ENCODE assay signal across 24 cellular contexts in the genomic region with DNA sequence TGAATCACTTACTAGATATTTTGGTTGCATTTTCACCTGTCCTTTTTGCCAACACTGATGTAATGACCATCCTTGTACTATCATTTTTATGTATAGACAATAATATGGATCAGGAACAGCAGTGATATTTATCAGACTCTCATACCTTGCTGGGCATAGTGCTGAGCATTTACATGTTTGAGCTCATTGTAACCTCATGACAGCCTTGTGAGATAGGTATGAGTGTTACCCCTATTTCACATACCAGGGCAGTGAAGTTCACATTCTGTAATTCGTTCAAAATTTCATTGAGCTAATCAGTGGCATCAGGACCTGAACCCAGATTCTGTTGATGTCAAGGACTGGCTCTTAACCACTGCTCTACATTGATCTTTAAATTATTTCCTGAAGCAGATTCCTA.
DNase-seq lines count a peak whose midpoint lies in the region; ATAC-seq and TF ChIP-seq lines count a peak whose summit lies in the region.
"Had no signal": no experiment of that assay in that cellular context is flagged by ENCODE, and none has a peak within 500 bp of the region (broad histone marks: within the 10 kb centered on the region; RNA-seq: fewer than 3 reads in every experiment).

No MANE protein-coding gene starts in this region.

- no peak overlapping the region for H2BK120ac ChIP-seq in IMR-90 (ENCODE audit: low read depth, low read length)

- dilution Hi-C loops in IMR-90 (cut with HindIII; ENCODE audit: low sequenced_read_pairs, unreplicated experiment) = no loop called here

- no peaks in the 10 kb centered on the region for H3K79me1 ChIP-seq in IMR-90 (ENCODE audit: low read depth in 1 of 2, low read length in 2 of 2)

- H4K5ac ChIP-seq in IMR-90 (ENCODE audit: low read depth, low read length) = no peak overlapping the region

- DNase-seq in activated naive CD4-positive, alpha-beta T cell treated with anti-CD3 and anti-CD28 coated beads for 36 hours = no peak
- DNase-seq in activated naive CD4-positive, alpha-beta T cell treated with Interleukin-2 at 50 U/mL for 16 hours = no peak
- DNase-seq in IMR-90 (no peak), epithelial cell of esophagus (ENCODE audit: low read depth) (peak; percentile 36), progenitor cell of endocrine pancreas (ENCODE audit: low spot score, unreplicated experiment) (no peak)
- DNase-seq: CD8-positive, alpha-beta memory T cell; DMS79 treated with DMSO at 0.1 percent for 48 hours; GF-D8; HCEC 1CT; Karpas-422; MV-4-11; NCI-H1105; NCI-H1436 treated with DMSO at 0.1 percent for 48 hours; NCI-H187 treated with DMSO at 0.1 percent for 48 hours; NCI-H2107; NCI-H446; NCI-H524 treated with DMSO at 0.1 percent for 48 hours; NCI-H774; PC-3; SJCRH30 had no signal

- TF ChIP-seq CTCF in IMR-90 (conservative IDR thresholded peaks at IDR 0.05; ENCODE audit: low read depth, low read length) (no peak), OCI-LY3 (IDR thresholded peaks at IDR 0.05; ENCODE audit: low read depth, low read length) (no peak), epithelial cell of esophagus (IDR thresholded peaks at IDR 0.05; ENCODE audit: insufficient read depth, low read depth, low read length, missing control alignments) (no peak), progenitor cell of endocrine pancreas (IDR thresholded peaks at IDR 0.05; ENCODE audit: unreplicated experiment) (no peak)

- no peak overlapping the region for H3K18ac ChIP-seq in IMR-90 (ENCODE audit: low read depth, low read length)

- H3K23ac ChIP-seq in IMR-90 (ENCODE audit: low read depth, low read length) = no peak overlapping the region; the same call in 1 of the 2 replicates

- WGBS in IMR-90 (ENCODE audit: extremely low coverage in 2 of 2, insufficient read length in 1 of 2), 2 experiments = no CpG with 5 or more reads among the region's 1 CpG

- H3K4me1 ChIP-seq in IMR-90 (ENCODE audit: control insufficient read depth, insufficient read depth, low read length) (peaks cover 3% of the 10 kb centered on the region), OCI-LY3 (ENCODE audit: low read length) (peaks cover 61% of the 10 kb centered on the region)
- H3K4me1 ChIP-seq: SJCRH30 had no signal

- H3K36me3 ChIP-seq in IMR-90 (ENCODE audit: control insufficient read depth, insufficient read depth, low read length) (no peaks in the 10 kb centered on the region), OCI-LY3 (replicated peaks; ENCODE audit: low read depth, low read length) (no peaks in the 10 kb centered on the region)
- H3K36me3 ChIP-seq: SJCRH30 had no signal

- no peak overlapping the region for H2BK20ac ChIP-seq in IMR-90 (ENCODE audit: low read depth, low read length)

- H3K9me3 ChIP-seq in IMR-90 (ENCODE audit: control insufficient read depth, insufficient read depth, low read length) (no peaks in the 10 kb centered on the region), OCI-LY3 (ENCODE audit: insufficient read depth, low read length) (no peaks in the 10 kb centered on the region)
- H3K9me3 ChIP-seq: SJCRH30 had no signal

- H3K4me1 Mint-ChIP-seq in activated naive CD4-positive, alpha-beta T cell treated with anti-CD3 and anti-CD28 coated beads for 36 hours (ENCODE audit: low read depth) = peaks cover 25% of the 10 kb centered on the region
- H3K4me1 Mint-ChIP-seq in progenitor cell of endocrine pancreas (ENCODE audit: low read depth) = peaks cover 2% of the 10 kb centered on the region
- H3K4me1 Mint-ChIP-seq: CD14-positive monocyte had no signal

- CTCF ChIA-PET in activated naive CD4-positive, alpha-beta T cell treated with anti-CD3 and anti-CD28 coated beads for 36 hours (lab: Charles Lee) = no interaction called here
- CTCF ChIA-PET in IMR-90 (lab: Yijun Ruan, JAX) = no interaction called here

- peaks cover 3% of the 10 kb centered on the region; the same call in 1 of the 2 replicates for H3K9me1 ChIP-seq in IMR-90 (ENCODE audit: insufficient read depth, low read length)

- H3K4me2 ChIP-seq in IMR-90 (ENCODE audit: low read depth, low read length) (no peak overlapping the region), OCI-LY3 (ENCODE audit: low read length) (peak overlapping the region; percentile 6; the same call in 1 of the 2 replicates)

- H2AFZ ChIP-seq in IMR-90 (replicated peaks; ENCODE audit: low read length, poor library complexity) = no peak overlapping the region
- no peak overlapping the region for H2AFZ ChIP-seq in OCI-LY3 (ENCODE audit: low read depth, low read length)

- H3K27ac Mint-ChIP-seq in activated naive CD4-positive, alpha-beta T cell treated with anti-CD3 and anti-CD28 coated beads for 36 hours = peak overlapping the region; percentile 21
- no peak overlapping the region for H3K27ac Mint-ChIP-seq in progenitor cell of endocrine pancreas
- H3K27ac Mint-ChIP-seq: CD14-positive monocyte had no signal

- in situ Hi-C loops in IMR-90 (cut with MboI; ENCODE audit: low sequenced_read_pairs) = no loop called here

- no peak overlapping the region for H4K8ac ChIP-seq in IMR-90 (ENCODE audit: low read depth in 2 of 2, low read length in 2 of 2)

- no TSS peak for BruUV-seq in IMR-90 (replicated peaks; lab: Mats Ljungman, UMichigan)

- no peak for TF ChIP-seq POLR2A in IMR-90 (IDR thresholded peaks at IDR 0.05; ENCODE audit: low read depth, low read length)

- H2AK9ac ChIP-seq in IMR-90 (replicated peaks; ENCODE audit: low read depth, low read length, poor library complexity) = no peak overlapping the region

- H3K36me3 Mint-ChIP-seq in activated naive CD4-positive, alpha-beta T cell treated with anti-CD3 and anti-CD28 coated beads for 36 hours (ENCODE audit: low read depth) = no peaks in the 10 kb centered on the region
- H3K36me3 Mint-ChIP-seq in progenitor cell of endocrine pancreas (ENCODE audit: insufficient read depth) = no peaks in the 10 kb centered on the region
- H3K36me3 Mint-ChIP-seq: CD14-positive monocyte had no signal

- 0 out of 2 replicates have a peak overlapping the region, but pooled peaks have one; percentile 1 for H2AK5ac ChIP-seq in IMR-90 (ENCODE audit: low read depth, low read length)

- no peak overlapping the region for H3K4me3 Mint-ChIP-seq in activated naive CD4-positive, alpha-beta T cell treated with anti-CD3 and anti-CD28 coated beads for 36 hours
- no peak overlapping the region for H3K4me3 Mint-ChIP-seq in progenitor cell of endocrine pancreas (ENCODE audit: low read depth)
- H3K4me3 Mint-ChIP-seq: CD14-positive monocyte; CD8-positive, alpha-beta memory T cell had no signal

- H4K20me1 ChIP-seq in IMR-90 (ENCODE audit: insufficient read depth, low read length) (no peaks in the 10 kb centered on the region), OCI-LY3 (ENCODE audit: insufficient read depth, low read length) (no peaks in the 10 kb centered on the region)

- no peak overlapping the region for H2BK5ac ChIP-seq in IMR-90 (ENCODE audit: low read depth, low read length, poor library complexity, severe bottlenecking)

- H3K27ac ChIP-seq in IMR-90 (ENCODE audit: insufficient read depth, low read length) (no peak overlapping the region), OCI-LY3 (ENCODE audit: low read length) (no peak overlapping the region; the same call in 1 of the 2 replicates)
- H3K27ac ChIP-seq: SJCRH30 had no signal

- H3K27me3 Mint-ChIP-seq in activated naive CD4-positive, alpha-beta T cell treated with anti-CD3 and anti-CD28 coated beads for 36 hours (ENCODE audit: low read depth) = no peaks in the 10 kb centered on the region
- no peaks in the 10 kb centered on the region for H3K27me3 Mint-ChIP-seq in progenitor cell of endocrine pancreas
- H3K27me3 Mint-ChIP-seq: CD8-positive, alpha-beta memory T cell had no signal

- ATAC-seq in IMR-90 (ENCODE audit: low read depth) = no peak
- ATAC-seq in GM19324 (IDR thresholded peaks at IDR 0.05; ENCODE audit: low FRiP score, unreplicated experiment) = no peak
- ATAC-seq: PC-3, Right ventricle myocardium inferior had no signal

- H3K56ac ChIP-seq in IMR-90 (ENCODE audit: extremely low read depth, insufficient read depth, low read length) = no peak overlapping the region

- no peak overlapping the region for H2BK15ac ChIP-seq in IMR-90 (ENCODE audit: low read depth, low read length)

- no peaks in the 10 kb centered on the region for H3K9me3 Mint-ChIP-seq in activated naive CD4-positive, alpha-beta T cell treated with anti-CD3 and anti-CD28 coated beads for 36 hours
- H3K9me3 Mint-ChIP-seq in progenitor cell of endocrine pancreas (ENCODE audit: low read depth) = no peaks in the 10 kb centered on the region
- H3K9me3 Mint-ChIP-seq: CD8-positive, alpha-beta memory T cell had no signal

- POLR2A ChIA-PET in IMR-90 (lab: Charles Lee; ENCODE audit: unreplicated experiment) = no interaction called here

- no peaks in the 10 kb centered on the region for H3K27me3 ChIP-seq in IMR-90 (ENCODE audit: control insufficient read depth, insufficient read depth, low read length)
- H3K27me3 ChIP-seq in OCI-LY3 (ENCODE audit: low read depth, low read length) = no peaks in the 10 kb centered on the region
- H3K27me3 ChIP-seq: SJCRH30 had no signal

- H3K79me2 ChIP-seq in OCI-LY3 (ENCODE audit: low read length) = no peaks in the 10 kb centered on the region

- no peak overlapping the region for H3K4ac ChIP-seq in IMR-90 (ENCODE audit: low read depth, low read length)

- H3K9ac ChIP-seq in IMR-90 (ENCODE audit: low read depth, low read length) (no peak overlapping the region), OCI-LY3 (ENCODE audit: low read length) (no peak overlapping the region)

- 0 out of 2 replicates have a peak overlapping the region, but pooled peaks have one; percentile 40 for H3K14ac ChIP-seq in IMR-90 (replicated peaks; ENCODE audit: low read depth, low read length)

- H3K4me3 ChIP-seq in IMR-90 (ENCODE audit: insufficient read depth, low read depth, low read length) = no peak overlapping the region
- no peak overlapping the region for H3K4me3 ChIP-seq in OCI-LY3 (ENCODE audit: low read length)
- H3K4me3 ChIP-seq in epithelial cell of esophagus (ENCODE audit: low read length) = no peak overlapping the region
- H3K4me3 ChIP-seq: SJCRH30 had no signal

- H4K91ac ChIP-seq in IMR-90 (ENCODE audit: insufficient read depth, low read depth, low read length) = no peak overlapping the region

- intact Hi-C loops in activated naive CD4-positive, alpha-beta T cell treated with anti-CD3 and anti-CD28 coated beads for 36 hours (cut with micrococcal nuclease) = loop anchor here (1.0 kb wide), 1 partner anchor 9 kb away; no protein-coding TSS in a partner anchor
- intact Hi-C loops in IMR-90 (cut with micrococcal nuclease) = no loop called here

- TF ChIP-seq RAD21 in IMR-90 (IDR thresholded peaks at IDR 0.05; ENCODE audit: low read length) = no peak

TF ChIP-seq in IMR-90, 13 proteins besides CTCF, POLR2A, EP300 and RAD21 (continues in another document):
- TF ChIP-seq RFX5 (IDR thresholded peaks at IDR 0.05; ENCODE audit: low read depth, low read length) = no peak
- TF ChIP-seq CEBPB (IDR thresholded peaks at IDR 0.05; ENCODE audit: low read depth, low read length) = no peak
- TF ChIP-seq CHD1 (IDR thresholded peaks at IDR 0.05; ENCODE audit: low read depth, low read length) = no peak
- no peak for TF ChIP-seq MXI1 (IDR thresholded peaks at IDR 0.05; ENCODE audit: borderline replicate concordance, low read depth, low read length)
- TF ChIP-seq SMC3 (IDR thresholded peaks at IDR 0.05; ENCODE audit: low read depth, low read length) = no peak
- TF ChIP-seq RCOR1 (IDR thresholded peaks at IDR 0.05; ENCODE audit: insufficient replicate concordance, low read length) = no peak
- no peak for TF ChIP-seq MAFK (IDR thresholded peaks at IDR 0.05; ENCODE audit: low read depth, low read length)
- no peak for TF ChIP-seq FOS (IDR thresholded peaks at IDR 0.05; ENCODE audit: low read depth, low read length)
